Comparison of ENCODE assay signal across 18 cellular contexts in the genomic region with DNA sequence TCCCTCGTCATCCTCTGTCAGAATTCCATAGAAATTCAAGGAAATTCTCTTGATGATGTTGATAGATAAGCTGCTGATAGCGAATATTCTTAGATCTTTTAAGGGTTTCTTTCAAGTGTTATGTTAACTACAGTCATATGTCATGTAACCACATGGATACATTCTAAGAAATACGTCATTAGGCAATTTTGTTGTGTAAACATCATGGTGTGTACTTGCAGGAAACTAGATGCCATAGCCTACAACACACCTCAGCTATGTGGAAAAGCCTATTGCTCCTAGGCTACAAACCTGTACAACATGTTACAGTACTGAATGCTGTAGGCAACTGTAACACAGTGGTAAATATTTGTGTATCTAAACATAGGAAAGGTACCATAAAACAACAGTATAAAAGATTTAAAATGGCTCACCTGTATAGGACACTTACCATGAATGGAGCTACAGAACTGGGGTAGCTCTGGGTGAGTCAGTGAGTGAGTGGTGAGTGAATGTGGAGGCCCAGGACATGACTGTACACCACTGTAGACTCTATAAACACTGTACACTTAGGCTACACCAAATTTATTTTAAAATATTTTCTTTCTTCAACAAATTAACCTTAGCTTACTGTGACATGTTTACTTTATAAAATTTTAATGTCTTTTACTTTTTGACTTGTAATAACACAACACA. TPM values are rescaled to one million over a fixed set of nuclear protein-coding genes. Genes with fewer than 3 reads are reported as not detected.
DNase-seq lines count a peak whose midpoint lies in the region; ATAC-seq, FAIRE-seq and TF ChIP-seq lines count a peak whose summit lies in the region.
"Had no signal": no experiment of that assay in that cellular context is flagged by ENCODE, and none has a peak within 500 bp of the region (broad histone marks: within the 10 kb centered on the region; RNA-seq: fewer than 3 reads in every experiment).

No MANE protein-coding gene starts in this region.

- no peak for TF ChIP-seq POLR2A in transverse colon (IDR thresholded peaks at IDR 0.05)

- TF ChIP-seq CTCF in brain microvascular endothelial cell (IDR thresholded peaks at IDR 0.05; ENCODE audit: low read depth, low read length, missing control alignments) (no peak), keratinocyte (optimal IDR thresholded peaks at IDR 0.05 in 1 of 3, IDR thresholded peaks at IDR 0.05 in 1 of 3, conservative IDR thresholded peaks at IDR 0.05 in 1 of 3; ENCODE audit: extremely low read depth in 1 of 3, insufficient read depth in 2 of 3, low read length in 3 of 3) (no peak), transverse colon (IDR thresholded peaks at IDR 0.05) (no peak)

- H4K20me1 ChIP-seq in keratinocyte (ENCODE audit: control insufficient read depth, extremely low read depth, insufficient read depth, low read length): no peaks in the 10 kb centered on the region

- WGBS in transverse colon (ENCODE audit: low coverage in 1 of 2), 2 donors: 78% methylated on average over 3 of the region's 3 CpGs; no CpG with 5 or more reads in 1 of the 2 donors

- in situ Hi-C loops in brain microvascular endothelial cell (cut with HindIII; ENCODE audit: low pct_ligation_motif_present, low sequenced_read_pairs): loop anchor here (25.0 kb wide), 1 partner anchor 111 kb away; no protein-coding TSS in a partner anchor
- in situ Hi-C loops in transverse colon (cut with MboI; ENCODE audit: low pct_ligation_motif_present in 1 of 4, low pct_unique_long_range_greater_than_20kb in 1 of 4, low sequenced_read_pairs in 3 of 4): loop anchor here in 2 of 4 donors (5.0 to 25.0 kb wide), 3 partner anchors 89 to 214 kb away; no protein-coding TSS in a partner anchor

- no peak for ATAC-seq in activated CD4-positive, CD25-positive, alpha-beta regulatory T cell treated with anti-CD3 and anti-CD28 coated beads, Interleukin-2, amount 50 U/mL, for 24 hours
- no peak for ATAC-seq in HG02678 (IDR thresholded peaks at IDR 0.05; ENCODE audit: unreplicated experiment)
- ATAC-seq: GM23338; stimulated activated naive CD8-positive, alpha-beta T cell treated with anti-CD3 and anti-CD28 coated beads, Interleukin-15, amount 100 ng/mL, for 72 hours had no signal

- H3K9me1 ChIP-seq in keratinocyte (ENCODE audit: control insufficient read depth, extremely low read depth, insufficient read depth, low read length): no peaks in the 10 kb centered on the region

- H3K27me3 ChIP-seq in MG63: no peaks in the 10 kb centered on the region
- H3K27me3 ChIP-seq in brain microvascular endothelial cell (replicated peaks): no peaks in the 10 kb centered on the region
- H3K27me3 ChIP-seq in keratinocyte (ENCODE audit: control insufficient read depth, extremely low read depth, insufficient read depth, low read length): no peaks in the 10 kb centered on the region
- H3K27me3 ChIP-seq in transverse colon: no peaks in the 10 kb centered on the region

- H3K36me3 ChIP-seq in MG63 (no peaks in the 10 kb centered on the region), brain microvascular endothelial cell (replicated peaks) (no peaks in the 10 kb centered on the region), keratinocyte (ENCODE audit: control insufficient read depth in 2 of 2, extremely low read depth in 1 of 2, insufficient read depth in 2 of 2, low read length in 2 of 2) (no peaks in the 10 kb centered on the region), transverse colon (no peaks in the 10 kb centered on the region)

- no peak overlapping the region for H3K9ac ChIP-seq in keratinocyte (ENCODE audit: control insufficient read depth, extremely low read depth, insufficient read depth, low read length)

- H3K4me1 ChIP-seq in keratinocyte (ENCODE audit: control insufficient read depth, extremely low read depth, insufficient read depth, low read length) (no peaks in the 10 kb centered on the region), transverse colon (peaks cover 0 to 3% (median 0%) of the 10 kb centered on the region in 4 donors)

- TF ChIP-seq EP300 in transverse colon (IDR thresholded peaks at IDR 0.05; ENCODE audit: low read depth): no peak

- peak; percentile 59 for FAIRE-seq in keratinocyte (lab: Jason Lieb, UNC)

- dilution Hi-C loops in keratinocyte (cut with MboI; ENCODE audit: extremely low pct_ligation_motif_present, low sequenced_read_pairs): no loop called here

- no peak overlapping the region for H3K4me2 ChIP-seq in keratinocyte (ENCODE audit: control insufficient read depth, extremely low read depth, insufficient read depth, low read depth, low read length)
- H3K4me2 ChIP-seq: GM23338 had no signal

- no peak overlapping the region for H2AFZ ChIP-seq in keratinocyte (ENCODE audit: control insufficient read depth, low read length)
- H2AFZ ChIP-seq: GM23338 had no signal

- H3K4me3 ChIP-seq in MG63: no peak overlapping the region
- H3K4me3 ChIP-seq in brain microvascular endothelial cell (ENCODE audit: low read depth, low read length): no peak overlapping the region
- no peak overlapping the region for H3K4me3 ChIP-seq in keratinocyte (ENCODE audit: control insufficient read depth in 2 of 3, extremely low read depth in 1 of 3, insufficient read depth in 2 of 3, low read depth in 1 of 3, low read length in 3 of 3)
- no peak overlapping the region for H3K4me3 ChIP-seq in transverse colon
- H3K4me3 ChIP-seq: GM23338 had no signal

- DNase-seq in Daoy (ENCODE audit: low read depth): peak; percentile 74
- DNase-seq in MG63: peak; percentile 45
- peak; percentile 55 for DNase-seq in brain microvascular endothelial cell
- no peak for DNase-seq in keratinocyte (ENCODE audit: low read depth, low spot score)
- DNase-seq in transverse colon: no peak
- DNase-seq in T-helper 2 cell: no peak
- DNase-seq: activated CD4-positive, alpha-beta T cell treated with anti-CD3 and anti-CD28 coated beads, Interleukin-2, amount 50 U/mL, for 1 hour; activated naive CD4-positive, alpha-beta T cell treated with anti-CD3 and anti-CD28 coated beads, Interleukin-2, amount 50 U/mL, for 16 hours; activated T-cell treated with anti-CD3 and anti-CD28 coated beads for 4 hours; CD8-positive, alpha-beta memory T cell; endodermal cell; NCI-H446 treated with DMSO at 0.1 percent for 48 hours; stimulated activated naive CD8-positive, alpha-beta T cell treated with anti-CD3 and anti-CD28 coated beads, Interleukin-15, amount 100 ng/mL, for 72 hours had no signal

- H3K9me3 ChIP-seq in MG63 (no peaks in the 10 kb centered on the region), keratinocyte (ENCODE audit: control insufficient read depth, low read depth, low read length) (no peaks in the 10 kb centered on the region), transverse colon (no peaks in the 10 kb centered on the region)

- H3K27ac ChIP-seq in brain microvascular endothelial cell: no peak overlapping the region
- no peak overlapping the region for H3K27ac ChIP-seq in keratinocyte (ENCODE audit: control insufficient read depth, insufficient read depth, low read length)
- H3K27ac ChIP-seq in transverse colon: no peak overlapping the region

- H3K79me2 ChIP-seq in keratinocyte (ENCODE audit: control insufficient read depth, insufficient read depth, low read length): no peaks in the 10 kb centered on the region

- intact Hi-C loops in transverse colon (cut with DNase I; ENCODE audit: low total_unique reads): no loop called here

RNA-seq across cellular contexts. Expression of gene GLDN, which starts 34.6 kb away (rescaled TPM):
- 1.0 TPM in 1 of 2 replicates, not detected in the other for total RNA-seq in Daoy (2014; rRNA removed; shearing (Covaris generic))
- 0.30 and 0.67 TPM in 2 replicates for total RNA-seq in MG63 (2014; rRNA removed; shearing (Covaris generic); ENCODE audit: low replicate concordance)
- polyA plus RNA-seq in keratinocyte: 0.09 TPM in 1 of 3 replicates, not detected in the others
- polyA plus RNA-seq in keratinocyte (2011; ENCODE audit: low read depth): 0.19 TPM
- not detected in 2 replicates for polyA plus RNA-seq in keratinocyte (2011; cell fraction: cytosol; rRNA removed)
- polyA plus RNA-seq in keratinocyte (2011; cell fraction: nucleus; rRNA removed): 0.04 TPM in 1 of 2 replicates, not detected in the other
- polyA plus RNA-seq in keratinocyte (2012; ENCODE audit: low replicate concordance): 0.16 TPM in 1 of 2 replicates, not detected in the other
- not detected in 3 replicates for polyA minus RNA-seq in keratinocyte
- polyA minus RNA-seq in keratinocyte (2011; cell fraction: cytosol; rRNA and poly(A)+ RNA removed): not detected
- not detected in 2 replicates for polyA minus RNA-seq in keratinocyte (2011; cell fraction: nucleus; rRNA and poly(A)+ RNA removed)
- total RNA-seq in transverse colon: 1 to 10 TPM in 2 of 4 donors, under 1 TPM in 1, not detected in 1; 0.48 to 3.7 (median 2.6) TPM
- total RNA-seq: CD8-positive, alpha-beta memory T cell had no signal
- polyA plus RNA-seq: CD8-positive, alpha-beta memory T cell had no signal

RNA-seq across cellular contexts. Expression of gene CYP19A1, which starts 37.7 kb away (rescaled TPM):
- 2.5 and 2.8 TPM in 2 replicates for total RNA-seq in Daoy (2014; rRNA removed; shearing (Covaris generic))
- 0.69 TPM in 1 of 2 replicates, not detected in the other for total RNA-seq in MG63 (2014; rRNA removed; shearing (Covaris generic); ENCODE audit: low replicate concordance)
- not detected in 3 replicates for polyA plus RNA-seq in keratinocyte
- polyA plus RNA-seq in keratinocyte (2011; ENCODE audit: low read depth): not detected
- not detected in 2 replicates for polyA plus RNA-seq in keratinocyte (2011; cell fraction: cytosol; rRNA removed)
- not detected in 2 replicates for polyA plus RNA-seq in keratinocyte (2011; cell fraction: nucleus; rRNA removed)
- not detected in 2 replicates for polyA plus RNA-seq in keratinocyte (2012; ENCODE audit: low replicate concordance)
- not detected in 3 replicates for polyA minus RNA-seq in keratinocyte
- polyA minus RNA-seq in keratinocyte (2011; cell fraction: cytosol; rRNA and poly(A)+ RNA removed): not detected
- not detected in 2 replicates for polyA minus RNA-seq in keratinocyte (2011; cell fraction: nucleus; rRNA and poly(A)+ RNA removed)
- total RNA-seq in transverse colon: not detected
- total RNA-seq: CD8-positive, alpha-beta memory T cell; endodermal cell; GM23338; mesothelial cell of epicardium; neural crest cell had no signal
- polyA plus RNA-seq: CD8-positive, alpha-beta memory T cell had no signal

Comparison
In these comparisons a context has a peak if more than half of its experiments do, and no peak if none do; other contexts are left out.
1. DNase-seq: peak in Daoy (single experiment), MG63 (single experiment) and brain microvascular endothelial cell (single experiment); none in keratinocyte (single experiment), transverse colon (single experiment) and T-helper 2 cell (0 of 5).